20 cellular contexts compared by ENCODE assay signal in the genomic region with DNA sequence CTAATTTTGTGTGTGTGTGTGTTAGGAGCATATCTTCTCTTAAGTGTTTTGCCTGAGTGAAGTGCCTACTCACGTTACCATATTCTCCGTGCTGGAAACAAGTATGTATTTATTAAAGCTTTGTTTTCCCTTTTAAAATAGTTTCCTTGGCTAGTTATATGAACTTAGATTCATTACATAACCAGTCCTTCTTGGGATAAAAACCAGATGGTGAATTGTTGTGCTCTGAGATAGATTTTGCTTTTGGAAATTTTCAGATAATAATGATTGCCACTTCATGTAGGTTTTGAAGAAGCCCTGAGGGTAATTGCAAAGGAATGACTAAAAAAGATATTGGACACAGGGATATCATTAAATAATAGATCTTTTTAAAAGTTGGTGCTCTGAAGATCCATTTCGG.
DNase-seq lines count a peak whose midpoint lies in the region; ATAC-seq and TF ChIP-seq lines count a peak whose summit lies in the region.
"Had no signal": no experiment of that assay in that cellular context is flagged by ENCODE, and none has a peak within 500 bp of the region (broad histone marks: within the 10 kb centered on the region; RNA-seq: fewer than 3 reads in every experiment).

No MANE protein-coding gene starts in this region.

- intact Hi-C loops in Right ventricle myocardium inferior (cut with DNase I): no loop called here

- no peak overlapping the region for H3K4me3 ChIP-seq in fibroblast of mammary gland (ENCODE audit: control insufficient read depth, low read depth, low read length)
- H3K4me3 ChIP-seq: BLaER1 had no signal

- ATAC-seq in HG02870 (IDR thresholded peaks at IDR 0.05; ENCODE audit: unreplicated experiment) (no peak), HG03025 (IDR thresholded peaks at IDR 0.05; ENCODE audit: low FRiP score, unreplicated experiment) (no peak), GM18498 (IDR thresholded peaks at IDR 0.05; ENCODE audit: unreplicated experiment) (no peak), Right ventricle myocardium inferior (no peak)

- no peak for TF ChIP-seq CTCF in fibroblast of mammary gland (conservative IDR thresholded peaks at IDR 0.05; ENCODE audit: control insufficient read depth, insufficient read depth, low read depth, low read length)

- DNase-seq in AG08395 (ENCODE audit: low spot score): peak; percentile 23
- peak; percentile 9 for DNase-seq in GM03348 (ENCODE audit: low spot score)
- peak; percentile 26 for DNase-seq in RPMI7951 (ENCODE audit: low read depth)
- DNase-seq in fibroblast of mammary gland (ENCODE audit: low read depth): peak; percentile 6
- no peak for DNase-seq in Right ventricle myocardium inferior (ENCODE audit: missing footprints)
- DNase-seq: 8988T; Calu3; CD4-positive, alpha-beta memory T cell; DMS79; GDM1; NCI-H1417 treated with DMSO at 0.1 percent for 48 hours; NCI-H187 treated with DMSO at 0.1 percent for 48 hours; NCI-H345; NCI-H524 treated with DMSO at 0.1 percent for 48 hours; RPMI8226; SIG-M5 had no signal
